23 cellular contexts compared by ENCODE assay signal in the genomic region with DNA sequence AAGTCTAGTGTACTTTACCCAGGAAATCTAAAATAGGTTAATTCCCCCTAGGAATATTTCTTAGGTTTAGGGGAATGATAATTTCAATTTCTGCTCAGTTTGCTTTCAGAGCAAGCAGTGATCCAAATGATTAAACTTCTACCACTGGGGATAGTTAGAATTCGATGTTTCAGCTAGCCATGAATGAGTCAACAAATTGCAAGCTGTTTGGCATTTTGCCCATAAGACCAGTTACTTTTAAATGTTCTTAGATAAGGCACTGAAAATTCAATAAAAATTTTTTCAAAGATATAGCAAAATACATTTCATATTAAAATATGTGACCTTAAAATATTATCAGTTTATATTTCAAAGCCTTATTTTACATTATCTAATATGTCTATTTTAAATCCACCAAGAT.
DNase-seq lines count a peak whose midpoint lies in the region; ATAC-seq, FAIRE-seq and TF ChIP-seq lines count a peak whose summit lies in the region.
"Had no signal": no experiment of that assay in that cellular context is flagged by ENCODE, and none has a peak within 500 bp of the region (broad histone marks: within the 10 kb centered on the region; RNA-seq: fewer than 3 reads in every experiment).

No MANE protein-coding gene starts in this region.

- H2BK12ac ChIP-seq in mesenchymal stem cell (ENCODE audit: low read length in 2 of 2): no peak overlapping the region

- H2BK120ac ChIP-seq in mesenchymal stem cell (ENCODE audit: low read depth, low read length): no peak overlapping the region

- H2BK15ac ChIP-seq in mesenchymal stem cell (ENCODE audit: low read depth, poor library complexity, severe bottlenecking): no peak overlapping the region

- no peak overlapping the region for H3K4me2 ChIP-seq in mesenchymal stem cell (ENCODE audit: low read length, poor library complexity, severe bottlenecking)
- H3K4me2 ChIP-seq: BLaER1 had no signal

- FAIRE-seq in HTR-8/SVneo (lab: Jason Lieb, UNC): no peak

- H4K8ac ChIP-seq in mesenchymal stem cell (ENCODE audit: low read length): no peak overlapping the region

- H3K4me1 ChIP-seq in mesenchymal stem cell (ENCODE audit: control insufficient read depth, insufficient read depth, low read depth, low read length) (no peaks in the 10 kb centered on the region), upper lobe of left lung (no peaks in the 10 kb centered on the region)
- H3K4me1 ChIP-seq: BLaER1 had no signal

- no peak overlapping the region for H3K23ac ChIP-seq in mesenchymal stem cell (ENCODE audit: low read length in 2 of 2)

- no peak overlapping the region for H2BK5ac ChIP-seq in mesenchymal stem cell (ENCODE audit: low read depth, low read length, poor library complexity, severe bottlenecking)

- H3K14ac ChIP-seq in mesenchymal stem cell (ENCODE audit: low read length in 2 of 2): no peak overlapping the region

- H3K4me3 ChIP-seq in mesenchymal stem cell (ENCODE audit: insufficient read depth in 1 of 2, low read depth in 1 of 2, low read length in 2 of 2) (no peak overlapping the region), upper lobe of left lung (no peak overlapping the region)
- H3K4me3 ChIP-seq: BLaER1 had no signal

- TF ChIP-seq POLR2A in upper lobe of left lung (IDR thresholded peaks at IDR 0.05): no peak

- H3K4me1 Mint-ChIP-seq in activated naive CD8-positive, alpha-beta T cell treated with anti-CD3 and anti-CD28 coated beads, Interleukin-2, amount 50 U/mL, for 24 hours: no peaks in the 10 kb centered on the region
- H3K4me1 Mint-ChIP-seq: activated CD4-positive, alpha-beta T cell treated with anti-CD3 and anti-CD28 coated beads, Interleukin-2, amount 10 ng/mL, durations not matched to agents 7 days and 5 days; activated naive CD8-positive, alpha-beta T cell treated with anti-CD3 and anti-CD28 coated beads, Interleukin-2, amount 10 ng/mL, durations not matched to agents 7 days and 5 days; activated T-helper 17 cell treated with anti-CD3 and anti-CD28 coated beads, Interleukin-2, amount 50 U/mL, for 72 hours; stimulated activated naive CD8-positive, alpha-beta T cell treated with anti-CD3 and anti-CD28 coated beads, Interleukin-15, amount 100 ng/mL, for 72 hours had no signal

- no peaks in the 10 kb centered on the region for H3K9me3 Mint-ChIP-seq in activated naive CD8-positive, alpha-beta T cell treated with anti-CD3 and anti-CD28 coated beads, Interleukin-2, amount 50 U/mL, for 24 hours
- H3K9me3 Mint-ChIP-seq: activated CD4-positive, alpha-beta T cell treated with anti-CD3 and anti-CD28 coated beads, Interleukin-2, amount 10 ng/mL, durations not matched to agents 7 days and 5 days; activated naive CD8-positive, alpha-beta T cell treated with anti-CD3 and anti-CD28 coated beads, Interleukin-2, amount 10 ng/mL, durations not matched to agents 7 days and 5 days had no signal

- no peak overlapping the region for H2AFZ ChIP-seq in mesenchymal stem cell (ENCODE audit: low read depth, low read length)

- no peak for TF ChIP-seq EP300 in upper lobe of left lung (IDR thresholded peaks at IDR 0.05)

- H3K27ac ChIP-seq in mesenchymal stem cell (ENCODE audit: low read length, poor library complexity, severe bottlenecking) (no peak overlapping the region), upper lobe of left lung (no peak overlapping the region)
- H3K27ac ChIP-seq: BLaER1, epithelial cell of prostate had no signal

- no peak overlapping the region for H3K9ac ChIP-seq in mesenchymal stem cell (ENCODE audit: low read length)
- H3K9ac ChIP-seq: BLaER1 had no signal

- H3K36me3 Mint-ChIP-seq in activated naive CD8-positive, alpha-beta T cell treated with anti-CD3 and anti-CD28 coated beads, Interleukin-2, amount 50 U/mL, for 24 hours (ENCODE audit: low read depth): no peaks in the 10 kb centered on the region
- H3K36me3 Mint-ChIP-seq: activated naive CD8-positive, alpha-beta T cell treated with anti-CD3 and anti-CD28 coated beads, Interleukin-2, amount 10 ng/mL, durations not matched to agents 7 days and 5 days had no signal

- DNase-seq in NCI-H1105 treated with DMSO at 0.1 percent for 48 hours (lab: John Stamatoyannopoulos, UW): peak; percentile 7
- DNase-seq in NCI-H1105 (lab: John Stamatoyannopoulos, UW): no peak
- peak; percentile 7 for DNase-seq in HTR-8/SVneo (ENCODE audit: insufficient read length, low spot score)
- DNase-seq in amniotic epithelial cell (ENCODE audit: low read depth): peak; percentile 20
- peak; percentile 13 for DNase-seq in mesenchymal stem cell
- DNase-seq in upper lobe of left lung: no peak
- no peak for DNase-seq in activated naive CD8-positive, alpha-beta T cell treated with anti-CD3 and anti-CD28 coated beads, Interleukin-2, amount 50 U/mL, for 24 hours
- DNase-seq: 8988T; activated CD4-positive, alpha-beta T cell treated with anti-CD3 and anti-CD28 coated beads, Interleukin-2, amount 10 ng/mL, durations not matched to agents 7 days and 5 days; activated naive CD8-positive, alpha-beta T cell treated with anti-CD3 and anti-CD28 coated beads, Interleukin-2, amount 10 ng/mL, durations not matched to agents 7 days and 5 days; KBM-7; NCI-H2029 treated with DMSO at 0.1 percent for 48 hours; NCI-H526 treated with DMSO at 0.1 percent for 48 hours; retina; SIG-M5; stimulated activated CD4-positive, alpha-beta T cell treated with anti-CD3 and anti-CD28 coated beads, Interleukin-4, amount 100 ng/mL, for 4 hours; stimulated activated naive CD8-positive, alpha-beta T cell treated with anti-CD3 and anti-CD28 coated beads, Interleukin-15, amount 100 ng/mL, for 72 hours; T-helper 1 cell; trophoblast cell had no signal

- H3K27ac Mint-ChIP-seq in activated naive CD8-positive, alpha-beta T cell treated with anti-CD3 and anti-CD28 coated beads, Interleukin-2, amount 50 U/mL, for 24 hours: no peak overlapping the region
- H3K27ac Mint-ChIP-seq: activated CD4-positive, alpha-beta T cell treated with anti-CD3 and anti-CD28 coated beads, Interleukin-2, amount 10 ng/mL, durations not matched to agents 7 days and 5 days; activated naive CD8-positive, alpha-beta T cell treated with anti-CD3 and anti-CD28 coated beads, Interleukin-2, amount 10 ng/mL, durations not matched to agents 7 days and 5 days; activated T-helper 17 cell treated with anti-CD3 and anti-CD28 coated beads, Interleukin-2, amount 50 U/mL, for 72 hours; stimulated activated naive CD8-positive, alpha-beta T cell treated with anti-CD3 and anti-CD28 coated beads, Interleukin-15, amount 100 ng/mL, for 72 hours had no signal

- H3K27me3 ChIP-seq in mesenchymal stem cell (ENCODE audit: control insufficient read depth in 1 of 2, insufficient read depth in 1 of 2, low read length in 2 of 2) (no peaks in the 10 kb centered on the region), upper lobe of left lung (no peaks in the 10 kb centered on the region)
- H3K27me3 ChIP-seq: BLaER1 had no signal

- H3K36me3 ChIP-seq in mesenchymal stem cell (ENCODE audit: control insufficient read depth in 1 of 2, insufficient read depth in 2 of 2, low read depth in 1 of 2, low read length in 2 of 2) (no peaks in the 10 kb centered on the region), upper lobe of left lung (no peaks in the 10 kb centered on the region)
- H3K36me3 ChIP-seq: BLaER1 had no signal

- ATAC-seq in GM21423 (IDR thresholded peaks at IDR 0.05; ENCODE audit: unreplicated experiment) (no peak), upper lobe of left lung (ENCODE audit: low FRiP score in 2 of 2) (no peak)
- no peak for ATAC-seq in activated naive CD8-positive, alpha-beta T cell treated with anti-CD3 and anti-CD28 coated beads, Interleukin-2, amount 50 U/mL, for 24 hours
- ATAC-seq: activated T-helper 17 cell treated with anti-CD3 and anti-CD28 coated beads, Interleukin-2, amount 50 U/mL, for 72 hours; stimulated activated naive CD8-positive, alpha-beta T cell treated with anti-CD3 and anti-CD28 coated beads, Interleukin-15, amount 100 ng/mL, for 72 hours had no signal

- WGBS in mesenchymal stem cell: 75% methylated on average over 1 of the region's 1 CpG
- WGBS in upper lobe of left lung, 2 donors: 23 to 28% methylated on average over 1 of the region's 1 CpG

- H3K79me1 ChIP-seq in mesenchymal stem cell (replicated peaks; ENCODE audit: low read length, poor library complexity, severe bottlenecking): no peaks in the 10 kb centered on the region

- H4K91ac ChIP-seq in mesenchymal stem cell (ENCODE audit: low read length): no peak overlapping the region

- no peak overlapping the region for H2AK5ac ChIP-seq in mesenchymal stem cell (ENCODE audit: low read length, severe bottlenecking)

- no peaks in the 10 kb centered on the region for H3K9me3 ChIP-seq in mesenchymal stem cell (ENCODE audit: control insufficient read depth, low read length)
- no peaks in the 10 kb centered on the region for H3K9me3 ChIP-seq in upper lobe of left lung
- H3K9me3 ChIP-seq: BLaER1 had no signal

- H3K27me3 Mint-ChIP-seq in activated naive CD8-positive, alpha-beta T cell treated with anti-CD3 and anti-CD28 coated beads, Interleukin-2, amount 50 U/mL, for 24 hours: no peaks in the 10 kb centered on the region
- H3K27me3 Mint-ChIP-seq: activated CD4-positive, alpha-beta T cell treated with anti-CD3 and anti-CD28 coated beads, Interleukin-2, amount 10 ng/mL, durations not matched to agents 7 days and 5 days; activated naive CD8-positive, alpha-beta T cell treated with anti-CD3 and anti-CD28 coated beads, Interleukin-2, amount 10 ng/mL, durations not matched to agents 7 days and 5 days; activated T-helper 17 cell treated with anti-CD3 and anti-CD28 coated beads, Interleukin-2, amount 50 U/mL, for 72 hours; stimulated activated naive CD8-positive, alpha-beta T cell treated with anti-CD3 and anti-CD28 coated beads, Interleukin-15, amount 100 ng/mL, for 72 hours had no signal

- no peak overlapping the region for H3K4me3 Mint-ChIP-seq in activated naive CD8-positive, alpha-beta T cell treated with anti-CD3 and anti-CD28 coated beads, Interleukin-2, amount 50 U/mL, for 24 hours
- H3K4me3 Mint-ChIP-seq: activated CD4-positive, alpha-beta T cell treated with anti-CD3 and anti-CD28 coated beads, Interleukin-2, amount 10 ng/mL, durations not matched to agents 7 days and 5 days; activated naive CD8-positive, alpha-beta T cell treated with anti-CD3 and anti-CD28 coated beads, Interleukin-2, amount 10 ng/mL, durations not matched to agents 7 days and 5 days; activated T-helper 17 cell treated with anti-CD3 and anti-CD28 coated beads, Interleukin-2, amount 50 U/mL, for 72 hours; stimulated activated naive CD8-positive, alpha-beta T cell treated with anti-CD3 and anti-CD28 coated beads, Interleukin-15, amount 100 ng/mL, for 72 hours had no signal

- no peak overlapping the region for H3K4ac ChIP-seq in mesenchymal stem cell (ENCODE audit: low read depth in 1 of 2, low read length in 2 of 2)

- no peak for TF ChIP-seq CTCF in upper lobe of left lung (IDR thresholded peaks at IDR 0.05)

- no peak overlapping the region for H3K18ac ChIP-seq in mesenchymal stem cell (ENCODE audit: low read depth in 1 of 2, low read length in 2 of 2)

Comparison
In these comparisons a context has a peak if more than half of its experiments do, and no peak if none do; other contexts are left out.
1. DNase-seq: peak in NCI-H1105 treated with DMSO at 0.1 percent for 48 hours (single experiment), HTR-8/SVneo (single experiment), amniotic epithelial cell (single experiment) and mesenchymal stem cell (single experiment); none in NCI-H1105 (single experiment), upper lobe of left lung (0 of 2) and activated naive CD8-positive, alpha-beta T cell treated with anti-CD3 and anti-CD28 coated beads, Interleukin-2, amount 50 U/mL, for 24 hours (single experiment).